Comparison of ENCODE assay signal across 8 cellular contexts in genomic region chr20:43914697-43915208, GRCh38. TPM values are rescaled to one million over a fixed set of nuclear protein-coding genes. Genes with fewer than 3 reads are reported as not detected.
DNase-seq lines count a peak whose midpoint lies in the region; ATAC-seq and TF ChIP-seq lines count a peak whose summit lies in the region.

Gene TOX2 (plus strand): TSS chr20:43914852. CDS start chr20:43914892, 40 bp downstream.

- POLR2A ChIA-PET in PC-3 (lab: Charles Lee; ENCODE audit: unreplicated experiment) = no interaction called here

- no TSS peak for BruUV-seq in PC-3 (replicated peaks; lab: Mats Ljungman, UMichigan)

- H3K9me3 ChIP-seq in PC-3 (ENCODE audit: low read length) (peaks cover 16% of the 10 kb centered on the region), right atrium auricular region (peaks cover 0 to 28% of the 10 kb centered on the region in 2 donors)

- peak within 1 kb of the TSS; percentile 77 for H3K4me2 ChIP-seq in PC-3 (ENCODE audit: low read length)

- H3K27ac ChIP-seq in PC-3 (ENCODE audit: low read length) (no peak within 1 kb of the TSS), right atrium auricular region (no peak within 1 kb of the TSS), skin epidermis (peak within 1 kb of the TSS in 4 of 21 experiments; percentile 5 to 42 (median 18))

- peaks cover 14% of the 10 kb centered on the region for H3K9me3 Mint-ChIP-seq in activated naive CD4-positive, alpha-beta T cell treated with anti-CD3 and anti-CD28 coated beads for 36 hours

- ATAC-seq in HG02870 (IDR thresholded peaks at IDR 0.05; ENCODE audit: unreplicated experiment) (peak; percentile 35), PC-3 (peak; percentile 18; the same call in 1 of the 2 replicates), GM18511 (IDR thresholded peaks at IDR 0.05; ENCODE audit: unreplicated experiment) (no peak)

- H3K27me3 Mint-ChIP-seq in activated naive CD4-positive, alpha-beta T cell treated with anti-CD3 and anti-CD28 coated beads for 36 hours (ENCODE audit: low read depth) = peaks cover 45% of the 10 kb centered on the region

- H3K27me3 ChIP-seq in PC-3 (ENCODE audit: low read length) (peaks cover 16% of the 10 kb centered on the region), right atrium auricular region (peaks cover 4 to 13% of the 10 kb centered on the region in 2 donors)

- TF ChIP-seq POLR2A in GM15510 (IDR thresholded peaks at IDR 0.05; ENCODE audit: borderline replicate concordance, extremely low read depth, insufficient read length) = peak; percentile 36

- CTCF ChIA-PET in PC-3 (lab: Charles Lee) = no interaction called here
- CTCF ChIA-PET in activated naive CD4-positive, alpha-beta T cell treated with anti-CD3 and anti-CD28 coated beads for 36 hours (lab: Charles Lee) = no interaction called here

- no peaks in the 10 kb centered on the region for H3F3A ChIP-seq in PC-3 (ENCODE audit: low read length, unreplicated experiment)

- no peak for DNase-seq in PC-3
- DNase-seq in activated naive CD4-positive, alpha-beta T cell treated with anti-CD3 and anti-CD28 coated beads for 36 hours = peak; percentile 39
- no peak for DNase-seq in right atrium auricular region (ENCODE audit: low spot score)
- DNase-seq in glomerular visceral epithelial cell (ENCODE audit: extremely low spot score) = no peak

- H3K4me3 ChIP-seq in PC-3 (ENCODE audit: low read length) = peak within 1 kb of the TSS; percentile 60
- H3K4me3 ChIP-seq in right atrium auricular region = peak within 1 kb of the TSS; percentile 19 to 43
- H3K4me3 ChIP-seq in skin epidermis = peak within 1 kb of the TSS; percentile 22 to 41 (median 30)

- peak within 1 kb of the TSS; percentile 73 for H3K4me3 Mint-ChIP-seq in activated naive CD4-positive, alpha-beta T cell treated with anti-CD3 and anti-CD28 coated beads for 36 hours

- TF ChIP-seq CTCF in PC-3 (conservative IDR thresholded peaks at IDR 0.05; ENCODE audit: low read depth, low read length) (no peak), right atrium auricular region (IDR thresholded peaks at IDR 0.05) (no peak)

- H4K20me1 ChIP-seq in PC-3 (ENCODE audit: low read length) = no peaks in the 10 kb centered on the region

- no peaks in the 10 kb centered on the region for H3K79me2 ChIP-seq in PC-3 (ENCODE audit: low read length)

- H3K9me2 ChIP-seq in PC-3 (replicated peaks; ENCODE audit: low read length) = no peaks in the 10 kb centered on the region

- intact Hi-C loops in PC-3 (cut with micrococcal nuclease) = no loop called here
- intact Hi-C loops in activated naive CD4-positive, alpha-beta T cell treated with anti-CD3 and anti-CD28 coated beads for 36 hours (cut with micrococcal nuclease) = loop anchor here (1.0 to 2.0 kb wide), 2 partner anchors 11 to 40 kb away; no protein-coding TSS in a partner anchor

- H3K36me3 ChIP-seq in PC-3 (ENCODE audit: low read depth, low read length) (peaks cover 4% of the 10 kb centered on the region; the same call in 1 of the 2 replicates), right atrium auricular region (no peaks in the 10 kb centered on the region)

- no peak within 1 kb of the TSS for H3K27ac Mint-ChIP-seq in activated naive CD4-positive, alpha-beta T cell treated with anti-CD3 and anti-CD28 coated beads for 36 hours

- H3K4me1 Mint-ChIP-seq in activated naive CD4-positive, alpha-beta T cell treated with anti-CD3 and anti-CD28 coated beads for 36 hours (ENCODE audit: low read depth) = peaks cover 32% of the 10 kb centered on the region

- peaks cover 7% of the 10 kb centered on the region for H3K4me1 ChIP-seq in PC-3 (ENCODE audit: insufficient read depth, low read length)
- H3K4me1 ChIP-seq in right atrium auricular region = peaks cover 0 to 16% of the 10 kb centered on the region in 2 donors

- H3K36me3 Mint-ChIP-seq in activated naive CD4-positive, alpha-beta T cell treated with anti-CD3 and anti-CD28 coated beads for 36 hours (ENCODE audit: low read depth) = peaks cover 2% of the 10 kb centered on the region

- H3K9ac ChIP-seq in PC-3 (ENCODE audit: low read length) = no peak within 1 kb of the TSS

- H2AFZ ChIP-seq in PC-3 (ENCODE audit: low read length) = peak within 1 kb of the TSS; percentile 42

RNA-seq across cellular contexts. Expression of gene TOX2, which starts in this region (rescaled TPM):
- total RNA-seq in PC-3 (2014; rRNA removed) = 0.98 and 1.8 TPM in 2 replicates
- 1 to 10 TPM; 1.2 to 1.6 TPM for total RNA-seq in activated naive CD4-positive, alpha-beta T cell treated with anti-CD3 and anti-CD28 coated beads for 36 hours
- under 1 TPM; 0.30 to 0.63 TPM for total RNA-seq in right atrium auricular region
